Comparison of ENCODE assay signal across 1 cellular context in genomic region chr1:164704954-164705353, GRCh38.
TF ChIP-seq lines count a peak whose summit lies in the region.

No MANE protein-coding gene starts in this region.

TF ChIP-seq in HCT116, 20 proteins besides CTCF, POLR2A, EP300 and RAD21 (continued from another document):
- TF ChIP-seq CEBPB (IDR thresholded peaks at IDR 0.05; ENCODE audit: low read depth) (no peak), ZFX (IDR thresholded peaks at IDR 0.05) (no peak), FOSL1 (IDR thresholded peaks at IDR 0.05; ENCODE audit: low read depth) (no peak), SRF (IDR thresholded peaks at IDR 0.05; ENCODE audit: low read depth) (no peak), EGR1 (IDR thresholded peaks at IDR 0.05; ENCODE audit: low read depth) (no peak), SP1 (IDR thresholded peaks at IDR 0.05; ENCODE audit: low read depth) (no peak), ELF1 (IDR thresholded peaks at IDR 0.05; ENCODE audit: borderline replicate concordance, low read depth) (no peak), ATF3 (IDR thresholded peaks at IDR 0.05) (no peak), EZH2phosphoT487 (IDR thresholded peaks at IDR 0.05; ENCODE audit: borderline replicate concordance) (no peak), MAX (IDR thresholded peaks at IDR 0.05) (no peak)
